In genomic region chr7:26532490-26532889, GRCh38 we compare ENCODE assay signal across 1 cellular context.
TF ChIP-seq lines count a peak whose summit lies in the region.

No MANE protein-coding gene starts in this region.

TF ChIP-seq in GM23338, 12 proteins besides CTCF, POLR2A, EP300 and RAD21 (continued from another document):
- TF ChIP-seq, protein P1, sequence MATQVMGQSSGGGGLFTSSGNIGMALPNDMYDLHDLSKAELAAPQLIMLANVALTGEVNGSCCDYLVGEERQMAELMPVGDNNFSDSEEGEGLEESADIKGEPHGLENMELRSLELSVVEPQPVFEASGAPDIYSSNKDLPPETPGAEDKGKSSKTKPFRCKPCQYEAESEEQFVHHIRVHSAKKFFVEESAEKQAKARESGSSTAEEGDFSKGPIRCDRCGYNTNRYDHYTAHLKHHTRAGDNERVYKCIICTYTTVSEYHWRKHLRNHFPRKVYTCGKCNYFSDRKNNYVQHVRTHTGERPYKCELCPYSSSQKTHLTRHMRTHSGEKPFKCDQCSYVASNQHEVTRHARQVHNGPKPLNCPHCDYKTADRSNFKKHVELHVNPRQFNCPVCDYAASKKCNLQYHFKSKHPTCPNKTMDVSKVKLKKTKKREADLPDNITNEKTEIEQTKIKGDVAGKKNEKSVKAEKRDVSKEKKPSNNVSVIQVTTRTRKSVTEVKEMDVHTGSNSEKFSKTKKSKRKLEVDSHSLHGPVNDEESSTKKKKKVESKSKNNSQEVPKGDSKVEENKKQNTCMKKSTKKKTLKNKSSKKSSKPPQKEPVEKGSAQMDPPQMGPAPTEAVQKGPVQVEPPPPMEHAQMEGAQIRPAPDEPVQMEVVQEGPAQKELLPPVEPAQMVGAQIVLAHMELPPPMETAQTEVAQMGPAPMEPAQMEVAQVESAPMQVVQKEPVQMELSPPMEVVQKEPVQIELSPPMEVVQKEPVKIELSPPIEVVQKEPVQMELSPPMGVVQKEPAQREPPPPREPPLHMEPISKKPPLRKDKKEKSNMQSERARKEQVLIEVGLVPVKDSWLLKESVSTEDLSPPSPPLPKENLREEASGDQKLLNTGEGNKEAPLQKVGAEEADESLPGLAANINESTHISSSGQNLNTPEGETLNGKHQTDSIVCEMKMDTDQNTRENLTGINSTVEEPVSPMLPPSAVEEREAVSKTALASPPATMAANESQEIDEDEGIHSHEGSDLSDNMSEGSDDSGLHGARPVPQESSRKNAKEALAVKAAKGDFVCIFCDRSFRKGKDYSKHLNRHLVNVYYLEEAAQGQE (IDR thresholded peaks at IDR 0.05; ENCODE audit: unreplicated experiment) = no peak
